Comparison of ENCODE assay signal across 1 cellular context in the genomic region with DNA sequence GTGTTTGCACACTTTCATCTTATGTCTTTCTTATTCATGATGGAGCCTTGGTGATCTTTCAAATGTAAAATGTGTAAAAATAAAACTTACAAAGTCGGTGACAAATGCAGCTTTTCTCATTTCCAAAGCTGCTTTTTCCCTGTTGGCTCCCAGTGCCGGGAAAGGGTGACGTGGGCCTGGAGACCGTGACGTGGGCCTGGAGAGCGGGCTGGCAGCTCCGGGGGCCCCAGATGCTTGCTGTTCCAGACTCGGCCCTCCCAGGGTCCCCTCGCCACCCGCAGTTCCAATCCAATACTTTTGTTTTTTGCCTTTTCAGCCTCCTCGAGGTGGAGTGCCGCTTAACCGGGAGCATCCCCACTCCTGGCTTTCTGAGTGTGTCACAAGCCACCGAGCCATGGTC.
TF ChIP-seq lines count a peak whose summit lies in the region.

No MANE protein-coding gene starts in this region.

TF ChIP-seq in GM23338, 12 proteins besides CTCF, POLR2A, EP300 and RAD21:
- TF ChIP-seq, protein P1, sequence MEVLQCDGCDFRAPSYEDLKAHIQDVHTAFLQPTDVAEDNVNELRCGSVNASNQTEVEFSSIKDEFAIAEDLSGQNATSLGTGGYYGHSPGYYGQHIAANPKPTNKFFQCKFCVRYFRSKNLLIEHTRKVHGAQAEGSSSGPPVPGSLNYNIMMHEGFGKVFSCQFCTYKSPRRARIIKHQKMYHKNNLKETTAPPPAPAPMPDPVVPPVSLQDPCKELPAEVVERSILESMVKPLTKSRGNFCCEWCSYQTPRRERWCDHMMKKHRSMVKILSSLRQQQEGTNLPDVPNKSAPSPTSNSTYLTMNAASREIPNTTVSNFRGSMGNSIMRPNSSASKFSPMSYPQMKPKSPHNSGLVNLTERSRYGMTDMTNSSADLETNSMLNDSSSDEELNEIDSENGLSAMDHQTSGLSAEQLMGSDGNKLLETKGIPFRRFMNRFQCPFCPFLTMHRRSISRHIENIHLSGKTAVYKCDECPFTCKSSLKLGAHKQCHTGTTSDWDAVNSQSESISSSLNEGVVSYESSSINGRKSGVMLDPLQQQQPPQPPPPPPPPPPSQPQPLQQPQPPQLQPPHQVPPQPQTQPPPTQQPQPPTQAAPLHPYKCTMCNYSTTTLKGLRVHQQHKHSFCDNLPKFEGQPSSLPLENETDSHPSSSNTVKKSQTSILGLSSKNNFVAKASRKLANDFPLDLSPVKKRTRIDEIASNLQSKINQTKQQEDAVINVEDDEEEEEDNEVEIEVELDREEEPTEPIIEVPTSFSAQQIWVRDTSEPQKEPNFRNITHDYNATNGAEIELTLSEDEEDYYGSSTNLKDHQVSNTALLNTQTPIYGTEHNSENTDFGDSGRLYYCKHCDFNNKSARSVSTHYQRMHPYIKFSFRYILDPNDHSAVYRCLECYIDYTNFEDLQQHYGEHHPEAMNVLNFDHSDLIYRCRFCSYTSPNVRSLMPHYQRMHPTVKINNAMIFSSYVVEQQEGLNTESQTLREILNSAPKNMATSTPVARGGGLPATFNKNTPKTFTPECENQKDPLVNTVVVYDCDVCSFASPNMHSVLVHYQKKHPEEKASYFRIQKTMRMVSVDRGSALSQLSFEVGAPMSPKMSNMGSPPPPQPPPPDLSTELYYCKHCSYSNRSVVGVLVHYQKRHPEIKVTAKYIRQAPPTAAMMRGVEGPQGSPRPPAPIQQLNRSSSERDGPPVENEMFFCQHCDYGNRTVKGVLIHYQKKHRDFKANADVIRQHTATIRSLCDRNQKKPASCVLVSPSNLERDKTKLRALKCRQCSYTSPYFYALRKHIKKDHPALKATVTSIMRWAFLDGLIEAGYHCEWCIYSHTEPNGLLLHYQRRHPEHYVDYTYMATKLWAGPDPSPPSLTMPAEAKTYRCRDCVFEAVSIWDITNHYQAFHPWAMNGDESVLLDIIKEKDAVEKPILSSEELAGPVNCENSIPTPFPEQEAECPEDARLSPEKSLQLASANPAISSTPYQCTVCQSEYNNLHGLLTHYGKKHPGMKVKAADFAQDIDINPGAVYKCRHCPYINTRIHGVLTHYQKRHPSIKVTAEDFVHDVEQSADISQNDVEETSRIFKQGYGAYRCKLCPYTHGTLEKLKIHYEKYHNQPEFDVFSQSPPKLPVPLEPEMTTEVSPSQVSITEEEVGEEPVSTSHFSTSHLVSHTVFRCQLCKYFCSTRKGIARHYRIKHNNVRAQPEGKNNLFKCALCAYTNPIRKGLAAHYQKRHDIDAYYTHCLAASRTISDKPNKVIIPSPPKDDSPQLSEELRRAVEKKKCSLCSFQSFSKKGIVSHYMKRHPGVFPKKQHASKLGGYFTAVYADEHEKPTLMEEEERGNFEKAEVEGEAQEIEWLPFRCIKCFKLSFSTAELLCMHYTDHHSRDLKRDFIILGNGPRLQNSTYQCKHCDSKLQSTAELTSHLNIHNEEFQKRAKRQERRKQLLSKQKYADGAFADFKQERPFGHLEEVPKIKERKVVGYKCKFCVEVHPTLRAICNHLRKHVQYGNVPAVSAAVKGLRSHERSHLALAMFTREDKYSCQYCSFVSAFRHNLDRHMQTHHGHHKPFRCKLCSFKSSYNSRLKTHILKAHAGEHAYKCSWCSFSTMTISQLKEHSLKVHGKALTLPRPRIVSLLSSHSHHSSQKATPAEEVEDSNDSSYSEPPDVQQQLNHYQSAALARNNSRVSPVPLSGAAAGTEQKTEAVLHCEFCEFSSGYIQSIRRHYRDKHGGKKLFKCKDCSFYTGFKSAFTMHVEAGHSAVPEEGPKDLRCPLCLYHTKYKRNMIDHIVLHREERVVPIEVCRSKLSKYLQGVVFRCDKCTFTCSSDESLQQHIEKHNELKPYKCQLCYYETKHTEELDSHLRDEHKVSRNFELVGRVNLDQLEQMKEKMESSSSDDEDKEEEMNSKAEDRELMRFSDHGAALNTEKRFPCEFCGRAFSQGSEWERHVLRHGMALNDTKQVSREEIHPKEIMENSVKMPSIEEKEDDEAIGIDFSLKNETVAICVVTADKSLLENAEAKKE (CRISPR knock-in tag; IDR thresholded peaks at IDR 0.05) = no peak
- TF ChIP-seq NANOG (IDR thresholded peaks at IDR 0.05; ENCODE audit: borderline replicate concordance) = no peak
- no peak for TF ChIP-seq EZH2phosphoT487 (IDR thresholded peaks at IDR 0.05; ENCODE audit: unreplicated experiment)
- no peak for TF ChIP-seq ZNF331 (CRISPR knock-in tag; IDR thresholded peaks at IDR 0.05; ENCODE audit: low read depth)
- TF ChIP-seq POLR2AphosphoS5 (IDR thresholded peaks at IDR 0.05; ENCODE audit: low read depth) = no peak
- no peak for TF ChIP-seq STAT1 (IDR thresholded peaks at IDR 0.05; ENCODE audit: unreplicated experiment)
- no peak for TF ChIP-seq JUNB (IDR thresholded peaks at IDR 0.05; ENCODE audit: unreplicated experiment)
- TF ChIP-seq, protein P2, sequence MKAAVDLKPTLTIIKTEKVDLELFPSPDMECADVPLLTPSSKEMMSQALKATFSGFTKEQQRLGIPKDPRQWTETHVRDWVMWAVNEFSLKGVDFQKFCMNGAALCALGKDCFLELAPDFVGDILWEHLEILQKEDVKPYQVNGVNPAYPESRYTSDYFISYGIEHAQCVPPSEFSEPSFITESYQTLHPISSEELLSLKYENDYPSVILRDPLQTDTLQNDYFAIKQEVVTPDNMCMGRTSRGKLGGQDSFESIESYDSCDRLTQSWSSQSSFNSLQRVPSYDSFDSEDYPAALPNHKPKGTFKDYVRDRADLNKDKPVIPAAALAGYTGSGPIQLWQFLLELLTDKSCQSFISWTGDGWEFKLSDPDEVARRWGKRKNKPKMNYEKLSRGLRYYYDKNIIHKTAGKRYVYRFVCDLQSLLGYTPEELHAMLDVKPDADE (IDR thresholded peaks at IDR 0.05) = no peak
- TF ChIP-seq EZH2 (IDR thresholded peaks at IDR 0.05; ENCODE audit: low read depth, unreplicated experiment) = no peak
- no peak for TF ChIP-seq CREB1 (CRISPR knock-in tag; IDR thresholded peaks at IDR 0.05; ENCODE audit: low read depth)
- no peak for TF ChIP-seq ZNF114 (CRISPR knock-in tag; IDR thresholded peaks at IDR 0.05)
- TF ChIP-seq, protein P3, sequence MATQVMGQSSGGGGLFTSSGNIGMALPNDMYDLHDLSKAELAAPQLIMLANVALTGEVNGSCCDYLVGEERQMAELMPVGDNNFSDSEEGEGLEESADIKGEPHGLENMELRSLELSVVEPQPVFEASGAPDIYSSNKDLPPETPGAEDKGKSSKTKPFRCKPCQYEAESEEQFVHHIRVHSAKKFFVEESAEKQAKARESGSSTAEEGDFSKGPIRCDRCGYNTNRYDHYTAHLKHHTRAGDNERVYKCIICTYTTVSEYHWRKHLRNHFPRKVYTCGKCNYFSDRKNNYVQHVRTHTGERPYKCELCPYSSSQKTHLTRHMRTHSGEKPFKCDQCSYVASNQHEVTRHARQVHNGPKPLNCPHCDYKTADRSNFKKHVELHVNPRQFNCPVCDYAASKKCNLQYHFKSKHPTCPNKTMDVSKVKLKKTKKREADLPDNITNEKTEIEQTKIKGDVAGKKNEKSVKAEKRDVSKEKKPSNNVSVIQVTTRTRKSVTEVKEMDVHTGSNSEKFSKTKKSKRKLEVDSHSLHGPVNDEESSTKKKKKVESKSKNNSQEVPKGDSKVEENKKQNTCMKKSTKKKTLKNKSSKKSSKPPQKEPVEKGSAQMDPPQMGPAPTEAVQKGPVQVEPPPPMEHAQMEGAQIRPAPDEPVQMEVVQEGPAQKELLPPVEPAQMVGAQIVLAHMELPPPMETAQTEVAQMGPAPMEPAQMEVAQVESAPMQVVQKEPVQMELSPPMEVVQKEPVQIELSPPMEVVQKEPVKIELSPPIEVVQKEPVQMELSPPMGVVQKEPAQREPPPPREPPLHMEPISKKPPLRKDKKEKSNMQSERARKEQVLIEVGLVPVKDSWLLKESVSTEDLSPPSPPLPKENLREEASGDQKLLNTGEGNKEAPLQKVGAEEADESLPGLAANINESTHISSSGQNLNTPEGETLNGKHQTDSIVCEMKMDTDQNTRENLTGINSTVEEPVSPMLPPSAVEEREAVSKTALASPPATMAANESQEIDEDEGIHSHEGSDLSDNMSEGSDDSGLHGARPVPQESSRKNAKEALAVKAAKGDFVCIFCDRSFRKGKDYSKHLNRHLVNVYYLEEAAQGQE (IDR thresholded peaks at IDR 0.05; ENCODE audit: unreplicated experiment) = no peak
